In the genomic region with DNA sequence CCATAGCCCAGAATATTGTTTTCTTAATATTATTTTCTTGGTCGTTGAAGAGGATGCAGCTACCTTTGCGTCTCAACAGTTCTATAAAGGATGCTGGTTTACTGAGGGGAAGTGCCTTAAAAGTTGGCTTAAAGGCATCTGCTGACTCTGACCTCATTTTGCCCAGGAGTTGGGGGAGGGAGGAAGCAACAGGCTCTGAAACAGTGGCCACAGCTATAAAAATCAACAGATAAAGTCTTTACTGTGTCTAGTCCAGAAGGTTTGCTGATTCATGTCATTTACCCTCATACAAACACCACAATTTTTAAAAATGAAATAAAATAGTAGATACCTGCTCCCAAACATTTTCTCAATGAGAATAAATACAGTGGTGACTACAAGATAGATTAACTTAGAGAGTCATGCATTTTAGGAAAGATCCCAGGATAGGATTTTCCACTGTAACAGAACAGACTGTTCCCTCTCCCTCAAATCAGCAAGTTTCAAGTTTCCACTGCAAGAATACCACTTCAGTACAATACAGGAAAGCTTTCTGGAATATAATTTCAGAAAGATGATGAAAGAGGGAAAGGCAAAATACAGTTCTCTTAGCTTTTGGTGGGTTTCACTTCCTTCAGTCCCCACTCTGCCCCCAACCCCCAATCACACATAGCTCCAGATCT, we compare ENCODE assay signal across 10 cellular contexts. TPM values are rescaled to one million over a fixed set of nuclear protein-coding genes. Genes with fewer than 3 reads are reported as not detected.
DNase-seq lines count a peak whose midpoint lies in the region; ATAC-seq and TF ChIP-seq lines count a peak whose summit lies in the region.
"Had no signal": no experiment of that assay in that cellular context is flagged by ENCODE, and none has a peak within 500 bp of the region (broad histone marks: within the 10 kb centered on the region; RNA-seq: fewer than 3 reads in every experiment).

No MANE protein-coding gene starts in this region.

- H3K9me3 ChIP-seq in HUES6 (ENCODE audit: control insufficient read depth, insufficient read depth, low read depth, low read length) (no peaks in the 10 kb centered on the region; the same call in 1 of the 2 replicates), mesenchymal stem cell (ENCODE audit: control insufficient read depth, low read length) (no peaks in the 10 kb centered on the region), right atrium auricular region (no peaks in the 10 kb centered on the region)

- H2AFZ ChIP-seq in mesenchymal stem cell (ENCODE audit: low read depth, low read length), result no peak overlapping the region

- no peak overlapping the region for H2AK5ac ChIP-seq in mesenchymal stem cell (ENCODE audit: low read length, severe bottlenecking)

- peak overlapping the region; percentile 67; the same call in 1 of the 2 replicates for H3K4me3 ChIP-seq in HUES6 (ENCODE audit: low read depth, low read length)
- H3K4me3 ChIP-seq in mesenchymal stem cell (ENCODE audit: insufficient read depth in 1 of 2, low read depth in 1 of 2, low read length in 2 of 2), result no peak overlapping the region
- no peak overlapping the region for H3K4me3 ChIP-seq in right atrium auricular region

- no peaks in the 10 kb centered on the region for H3K79me1 ChIP-seq in mesenchymal stem cell (replicated peaks; ENCODE audit: low read length, poor library complexity, severe bottlenecking)

- H3K4me1 ChIP-seq in HUES6 (ENCODE audit: control insufficient read depth, insufficient read depth, low read length), result peaks cover 6% of the 10 kb centered on the region; the same call in 1 of the 2 replicates
- no peaks in the 10 kb centered on the region for H3K4me1 ChIP-seq in mesenchymal stem cell (ENCODE audit: control insufficient read depth, insufficient read depth, low read depth, low read length)
- no peaks in the 10 kb centered on the region for H3K4me1 ChIP-seq in right atrium auricular region

- no peak overlapping the region for H3K18ac ChIP-seq in mesenchymal stem cell (ENCODE audit: low read depth in 1 of 2, low read length in 2 of 2)

- no peak overlapping the region for H3K14ac ChIP-seq in mesenchymal stem cell (ENCODE audit: low read length in 2 of 2)

- no peak overlapping the region for H3K23ac ChIP-seq in mesenchymal stem cell (ENCODE audit: low read length in 2 of 2)

- no peaks in the 10 kb centered on the region for H3K9me3 Mint-ChIP-seq in activated naive CD8-positive, alpha-beta T cell treated with anti-CD3 and anti-CD28 coated beads, Interleukin-2, amount 50 U/mL, for 24 hours

- H3K9ac ChIP-seq in HUES6 (ENCODE audit: low read length) (no peak overlapping the region), mesenchymal stem cell (ENCODE audit: low read length) (peak overlapping the region; percentile 2)

- H4K8ac ChIP-seq in mesenchymal stem cell (ENCODE audit: low read length), result no peak overlapping the region

- peaks cover 14% of the 10 kb centered on the region for H3K27me3 Mint-ChIP-seq in activated naive CD8-positive, alpha-beta T cell treated with anti-CD3 and anti-CD28 coated beads, Interleukin-2, amount 50 U/mL, for 24 hours

- H3K4me1 Mint-ChIP-seq in activated naive CD8-positive, alpha-beta T cell treated with anti-CD3 and anti-CD28 coated beads, Interleukin-2, amount 50 U/mL, for 24 hours, result peaks cover 17% of the 10 kb centered on the region

- peak overlapping the region; percentile 76 for H3K4me3 Mint-ChIP-seq in activated naive CD8-positive, alpha-beta T cell treated with anti-CD3 and anti-CD28 coated beads, Interleukin-2, amount 50 U/mL, for 24 hours

- no peak overlapping the region for H3K27ac Mint-ChIP-seq in activated naive CD8-positive, alpha-beta T cell treated with anti-CD3 and anti-CD28 coated beads, Interleukin-2, amount 50 U/mL, for 24 hours

- WGBS in mesenchymal stem cell, result 50% methylated on average over 2 of the region's 2 CpGs

- H3K36me3 ChIP-seq in HUES6 (ENCODE audit: control insufficient read depth, insufficient read depth, low read length) (no peaks in the 10 kb centered on the region), mesenchymal stem cell (ENCODE audit: control insufficient read depth in 1 of 2, insufficient read depth in 2 of 2, low read depth in 1 of 2, low read length in 2 of 2) (no peaks in the 10 kb centered on the region), right atrium auricular region (no peaks in the 10 kb centered on the region)

- peak; percentile 5 for DNase-seq in AG08396 (ENCODE audit: low spot score)
- DNase-seq in activated naive CD8-positive, alpha-beta T cell treated with anti-CD3 and anti-CD28 coated beads, Interleukin-2, amount 50 U/mL, for 24 hours, result no peak
- DNase-seq in mesenchymal stem cell, result peak; percentile 30
- no peak for DNase-seq in C1 segment of cervical spinal cord (lab: John Stamatoyannopoulos, UW)
- no peak for DNase-seq in activated CD4-positive, CD25-positive, alpha-beta regulatory T cell treated with anti-CD3 and anti-CD28 coated beads, Interleukin-2, amount 50 U/mL, for 72 hours
- no peak for DNase-seq in D341Med (ENCODE audit: low spot score)
- DNase-seq in right atrium auricular region (ENCODE audit: low spot score), result no peak
- DNase-seq: COR-L47, head of caudate nucleus had no signal

- H3K27me3 ChIP-seq in HUES6 (ENCODE audit: control insufficient read depth, insufficient read depth, low read length) (no peaks in the 10 kb centered on the region; the same call in 1 of the 2 replicates), mesenchymal stem cell (ENCODE audit: control insufficient read depth in 1 of 2, insufficient read depth in 1 of 2, low read length in 2 of 2) (peaks cover 0 to 6% of the 10 kb centered on the region in 2 experiments), right atrium auricular region (no peaks in the 10 kb centered on the region)

- H3K27ac ChIP-seq in HUES6 (ENCODE audit: low read depth, low read length) (no peak overlapping the region), mesenchymal stem cell (ENCODE audit: low read length, poor library complexity, severe bottlenecking) (no peak overlapping the region), right atrium auricular region (peak overlapping the region in 1 of 2 donors; percentile 37)

- no peak overlapping the region for H2BK12ac ChIP-seq in mesenchymal stem cell (ENCODE audit: low read length in 2 of 2)

- no peak overlapping the region for H2BK5ac ChIP-seq in mesenchymal stem cell (ENCODE audit: low read depth, low read length, poor library complexity, severe bottlenecking)

- TF ChIP-seq CTCF in right atrium auricular region (IDR thresholded peaks at IDR 0.05), result no peak

- peaks cover 2% of the 10 kb centered on the region for H3K36me3 Mint-ChIP-seq in activated naive CD8-positive, alpha-beta T cell treated with anti-CD3 and anti-CD28 coated beads, Interleukin-2, amount 50 U/mL, for 24 hours (ENCODE audit: low read depth)

- no peak overlapping the region for H2BK15ac ChIP-seq in mesenchymal stem cell (ENCODE audit: low read depth, poor library complexity, severe bottlenecking)

- H3K4me2 ChIP-seq in mesenchymal stem cell (ENCODE audit: low read length, poor library complexity, severe bottlenecking), result no peak overlapping the region

- H4K91ac ChIP-seq in mesenchymal stem cell (ENCODE audit: low read length), result no peak overlapping the region

- no peak overlapping the region for H3K4ac ChIP-seq in mesenchymal stem cell (ENCODE audit: low read depth in 1 of 2, low read length in 2 of 2)

- no peak overlapping the region for H2BK120ac ChIP-seq in mesenchymal stem cell (ENCODE audit: low read depth, low read length)

- no peak for ATAC-seq in activated naive CD8-positive, alpha-beta T cell treated with anti-CD3 and anti-CD28 coated beads, Interleukin-2, amount 50 U/mL, for 24 hours

RNA-seq across cellular contexts. Expression of a gene that starts 1.9 kb away (rescaled TPM):
- 2.3 TPM for polyA plus RNA-seq in mesenchymal stem cell (2013, experiment 1 of 2)
- 2.1 TPM for polyA plus RNA-seq in mesenchymal stem cell (2013, experiment 2 of 2)
- 1 to 10 TPM; 5.9 to 9.3 TPM for total RNA-seq in right atrium auricular region

Comparison
In these comparisons a context has a peak if more than half of its experiments do, and no peak if none do; other contexts are left out.
1. DNase-seq: peak in AG08396 (single experiment) and mesenchymal stem cell (single experiment); none in activated naive CD8-positive, alpha-beta T cell treated with anti-CD3 and anti-CD28 coated beads, Interleukin-2, amount 50 U/mL, for 24 hours (single experiment), C1 segment of cervical spinal cord (0 of 14), activated CD4-positive, CD25-positive, alpha-beta regulatory T cell treated with anti-CD3 and anti-CD28 coated beads, Interleukin-2, amount 50 U/mL, for 72 hours (single experiment), D341Med (single experiment) and right atrium auricular region (single experiment).